34 cellular contexts compared by ENCODE assay signal in the genomic region with DNA sequence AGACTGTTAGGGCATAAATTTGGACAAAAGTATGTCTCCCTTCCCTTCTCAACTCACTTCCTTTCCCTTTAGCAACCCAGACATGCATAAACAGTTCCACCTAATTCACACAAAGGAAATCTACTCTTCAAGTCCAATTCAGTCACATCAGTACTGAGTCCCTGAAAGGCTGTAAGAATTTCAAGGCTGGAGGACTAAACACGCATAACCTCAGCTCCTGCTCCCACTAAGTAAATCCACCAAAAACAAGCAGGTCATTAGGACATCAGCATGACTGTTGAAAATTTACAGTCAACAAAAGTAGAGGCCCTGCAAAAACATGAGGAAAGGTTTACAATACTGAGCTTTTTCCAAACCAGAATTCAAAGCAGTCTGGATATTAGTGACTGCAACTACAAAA.
"Had no signal": no experiment of that assay in that cellular context is flagged by ENCODE, and none has a peak within 500 bp of the region (broad histone marks: within the 10 kb centered on the region; RNA-seq: fewer than 3 reads in every experiment).

No MANE protein-coding gene starts in this region.

- H3K4me1 Mint-ChIP-seq: activated CD4-positive, alpha-beta T cell treated with anti-CD3 and anti-CD28 coated beads for 36 hours; activated T-helper 17 cell treated with anti-CD3 and anti-CD28 coated beads, Interleukin-2, amount 50 U/mL, for 72 hours; endodermal cell; T-cell had no signal

- DNase-seq: activated CD4-positive, alpha-beta memory T cell treated with anti-CD3 and anti-CD28 coated beads for 36 hours; activated CD4-positive, alpha-beta T cell treated with anti-CD3 and anti-CD28 coated beads for 36 hours; activated CD4-positive, alpha-beta T cell treated with anti-CD3 and anti-CD28 coated beads, Interleukin-2, amount 10 ng/mL, durations not matched to agents 24 days and 14 days; activated CD4-positive, CD25-positive, alpha-beta regulatory T cell; activated CD4-positive, CD25-positive, alpha-beta regulatory T cell treated with anti-CD3 and anti-CD28 coated beads, Interleukin-2, amount 50 U/mL, for 72 hours; activated CD8-positive, alpha-beta memory T cell treated with anti-CD3 and anti-CD28 coated beads for 24 hours; activated effector memory CD4-positive, alpha-beta T cell treated with Interleukin-2 at 50 U/mL for 16 hours; activated gamma-delta T cell treated with Interleukin-2 at 50 U/mL for 16 hours; activated naive CD4-positive, alpha-beta T cell treated with anti-CD3 and anti-CD28 coated beads, Interleukin-2, amount 50 U/mL, for 16 hours; activated naive CD4-positive, alpha-beta T cell treated with Interleukin-2 at 50 U/mL for 16 hours; activated T-cell treated with anti-CD3 and anti-CD28 coated beads, Interleukin-2, amount 50 U/mL, for 4 hours; amniotic stem cell; anterior cingulate cortex; brain microvascular endothelial cell; dorsolateral prefrontal cortex; effector memory CD4-positive, alpha-beta T cell; endodermal cell; erythroblast; foreskin keratinocyte; gastrocnemius medialis; glutamatergic neuron; heart left ventricle; T-cell; T1000; WERI-Rb-1 had no signal

- H3K9me3 Mint-ChIP-seq: activated CD4-positive, alpha-beta memory T cell treated with anti-CD3 and anti-CD28 coated beads for 36 hours; activated CD4-positive, alpha-beta T cell treated with anti-CD3 and anti-CD28 coated beads, Interleukin-2, amount 10 ng/mL, durations not matched to agents 24 days and 14 days; activated T-cell treated with anti-CD3 and anti-CD28 coated beads, Interleukin-2, amount 50 U/mL, for 4 hours; activated T-helper 17 cell treated with anti-CD3 and anti-CD28 coated beads, Interleukin-2, amount 50 U/mL, for 72 hours; central memory CD8-positive, alpha-beta T cell; dendritic cell treated with granulocyte-macrophage colony-stimulating factor and Interleukin-4, amounts not matched to agents 40 ng/mL and 50 ng/mL, for 4 days; endodermal cell; T-cell; T-helper 1 cell treated with Interleukin-12 subunit alpha and Interleukin-12 subunit beta and Interleukin-4 antibody, amounts not matched to agents 30 μg/mL and 1 μg/mL, for 36 hours had no signal

- H3K4me1 ChIP-seq: foreskin keratinocyte, gastrocnemius medialis, heart left ventricle had no signal

- H3K27me3 ChIP-seq: brain microvascular endothelial cell, dorsolateral prefrontal cortex, esophagus muscularis mucosa, foreskin keratinocyte, gastrocnemius medialis, heart left ventricle had no signal

- H3K9me3 ChIP-seq: esophagus muscularis mucosa, gastrocnemius medialis, heart left ventricle had no signal

- H3K27ac Mint-ChIP-seq: activated CD4-positive, alpha-beta memory T cell treated with anti-CD3 and anti-CD28 coated beads for 36 hours; activated CD4-positive, alpha-beta T cell treated with anti-CD3 and anti-CD28 coated beads for 36 hours; activated CD4-positive, alpha-beta T cell treated with anti-CD3 and anti-CD28 coated beads, Interleukin-2, amount 10 ng/mL, durations not matched to agents 24 days and 14 days; activated naive CD8-positive, alpha-beta T cell; activated T-helper 17 cell treated with anti-CD3 and anti-CD28 coated beads, Interleukin-2, amount 50 U/mL, for 72 hours; dendritic cell treated with granulocyte-macrophage colony-stimulating factor and Interleukin-4, amounts not matched to agents 40 ng/mL and 50 ng/mL, for 4 days; endodermal cell; T-cell; T-helper 1 cell treated with Interleukin-12 subunit alpha and Interleukin-12 subunit beta and Interleukin-4 antibody, amounts not matched to agents 30 μg/mL and 1 μg/mL, for 36 hours had no signal

- H3K27me3 Mint-ChIP-seq: activated CD4-positive, alpha-beta memory T cell treated with anti-CD3 and anti-CD28 coated beads for 36 hours; activated CD4-positive, alpha-beta T cell treated with anti-CD3 and anti-CD28 coated beads for 36 hours; activated CD4-positive, alpha-beta T cell treated with anti-CD3 and anti-CD28 coated beads, Interleukin-2, amount 10 ng/mL, durations not matched to agents 24 days and 14 days; activated naive CD8-positive, alpha-beta T cell; activated T-helper 17 cell treated with anti-CD3 and anti-CD28 coated beads, Interleukin-2, amount 50 U/mL, for 72 hours; central memory CD8-positive, alpha-beta T cell; dendritic cell treated with granulocyte-macrophage colony-stimulating factor and Interleukin-4, amounts not matched to agents 40 ng/mL and 50 ng/mL, for 4 days; T-cell had no signal

- ATAC-seq: activated CD4-positive, alpha-beta T cell treated with anti-CD3 and anti-CD28 coated beads for 36 hours; activated T-cell treated with anti-CD3 and anti-CD28 coated beads, Interleukin-2, amount 50 U/mL, for 4 hours; activated T-helper 17 cell treated with anti-CD3 and anti-CD28 coated beads, Interleukin-2, amount 50 U/mL, for 72 hours; foreskin keratinocyte; gastrocnemius medialis; heart left ventricle; T-cell had no signal

- H3K27ac ChIP-seq: brain microvascular endothelial cell, coronary artery, esophagus muscularis mucosa, foreskin keratinocyte, gastrocnemius medialis, heart left ventricle, WERI-Rb-1 had no signal

- FAIRE-seq: astrocyte, bronchial epithelial cell had no signal

- H3K4me3 Mint-ChIP-seq: activated CD4-positive, alpha-beta memory T cell treated with anti-CD3 and anti-CD28 coated beads for 36 hours; activated CD4-positive, alpha-beta T cell treated with anti-CD3 and anti-CD28 coated beads for 36 hours; activated CD4-positive, alpha-beta T cell treated with anti-CD3 and anti-CD28 coated beads, Interleukin-2, amount 10 ng/mL, durations not matched to agents 24 days and 14 days; activated naive CD8-positive, alpha-beta T cell; activated T-cell treated with anti-CD3 and anti-CD28 coated beads, Interleukin-2, amount 50 U/mL, for 4 hours; activated T-helper 17 cell treated with anti-CD3 and anti-CD28 coated beads, Interleukin-2, amount 50 U/mL, for 72 hours; central memory CD8-positive, alpha-beta T cell; dendritic cell treated with granulocyte-macrophage colony-stimulating factor and Interleukin-4, amounts not matched to agents 40 ng/mL and 50 ng/mL, for 4 days; endodermal cell; T-cell; T-helper 1 cell treated with Interleukin-12 subunit alpha and Interleukin-12 subunit beta and Interleukin-4 antibody, amounts not matched to agents 30 μg/mL and 1 μg/mL, for 36 hours had no signal

- H3K4me3 ChIP-seq: coronary artery, dorsolateral prefrontal cortex, esophagus muscularis mucosa, gastrocnemius medialis, heart left ventricle had no signal
